1 cellular context compared by ENCODE assay signal in genomic region chr6:136035378-136036070, GRCh38.
TF ChIP-seq lines count a peak whose summit lies in the region.

No MANE protein-coding gene starts in this region.

TF ChIP-seq in GM23338, 12 proteins besides CTCF, POLR2A, EP300 and RAD21 (continued from another document):
- TF ChIP-seq ETS1 (IDR thresholded peaks at IDR 0.05) (no peak), STAT1 (IDR thresholded peaks at IDR 0.05; ENCODE audit: unreplicated experiment) (no peak), CREB1 (CRISPR knock-in tag; IDR thresholded peaks at IDR 0.05; ENCODE audit: low read depth) (no peak), ZNF114 (CRISPR knock-in tag; IDR thresholded peaks at IDR 0.05) (no peak)
